ENCODE assay signal across 8 cellular contexts in genomic region chr15:41940441-41940857, GRCh38. TPM values are rescaled to one million over a fixed set of nuclear protein-coding genes. Genes with fewer than 3 reads are reported as not detected.
DNase-seq lines count a peak whose midpoint lies in the region; ATAC-seq, FAIRE-seq and TF ChIP-seq lines count a peak whose summit lies in the region.

No MANE protein-coding gene starts in this region.

- H3K9ac ChIP-seq in GM12878 (ENCODE audit: control insufficient read depth, insufficient read depth, low read length) = no peak overlapping the region

- H3K4me3 ChIP-seq in CD8-positive, alpha-beta memory T cell (ENCODE audit: low read length) = no peak overlapping the region
- H3K4me3 ChIP-seq in GM12878 = no peak overlapping the region

- no peak for TF ChIP-seq EP300 in GM12878 (IDR thresholded peaks at IDR 0.05; ENCODE audit: borderline replicate concordance in 1 of 2, control insufficient read depth in 1 of 2, low read depth in 2 of 2, low read length in 2 of 2)

- H3K4me2 ChIP-seq in GM12878 (ENCODE audit: control insufficient read depth, insufficient read depth) = no peak overlapping the region

- no peak overlapping the region for H3K27ac ChIP-seq in CD8-positive, alpha-beta memory T cell (ENCODE audit: low read depth, low read length)
- no peak overlapping the region for H3K27ac ChIP-seq in GM12878 (ENCODE audit: control insufficient read depth, insufficient read depth)

- ATAC-seq in T-cell (replicated peaks in 1 of 4) (peak in 2 of 4 experiments; percentile 16 to 30), GM12878 (no peak), natural killer cell (peak in 2 of 3 donors; percentile 9 to 35), HG03108 (IDR thresholded peaks at IDR 0.05; ENCODE audit: unreplicated experiment) (no peak), HG03460 (IDR thresholded peaks at IDR 0.05; ENCODE audit: unreplicated experiment) (no peak)

- DNase-seq in CD8-positive, alpha-beta memory T cell = peak in 3 of 5 donors; percentile 12 to 68 (median 27)
- DNase-seq in T-cell (peak in 15 of 34 experiments; percentile 10 to 40 (median 26)), GM12878 (ENCODE audit: low read depth, low spot score) (no peak), natural killer cell (no peak), HK-2 (ENCODE audit: unreplicated experiment) (no peak), DMS79 (lab: John Stamatoyannopoulos, UW) (no peak)

- SMC1A ChIA-PET in GM12878 (lab: Charles Lee; ENCODE audit: uncharacterized antibody, unreplicated experiment) = interaction anchor here (0.7 to 2.0 kb wide), 4 partner anchors 9 to 18 kb away, joined by 3 to 6 read pairs (median 3); no protein-coding TSS in a partner anchor

- peaks cover 9% of the 10 kb centered on the region for H3K79me2 ChIP-seq in GM12878 (ENCODE audit: control insufficient read depth, insufficient read depth, low read length)

- no peak for FAIRE-seq in GM12878 (lab: Jason Lieb, UNC)

- no TSS peak for BruUV-seq in GM12878 (replicated peaks; lab: Mats Ljungman, UMichigan)

- peak overlapping the region; percentile 81 to 95 (median 86) for H3K27ac Mint-ChIP-seq in CD8-positive, alpha-beta memory T cell
- H3K27ac Mint-ChIP-seq in T-cell (peak overlapping the region; percentile 87 to 93), natural killer cell (peak overlapping the region; percentile 52 to 74)

- H3K4me1 ChIP-seq in CD8-positive, alpha-beta memory T cell (ENCODE audit: insufficient read depth, low read length) = peaks cover 35% of the 10 kb centered on the region
- peaks cover 20% of the 10 kb centered on the region for H3K4me1 ChIP-seq in GM12878 (ENCODE audit: control insufficient read depth, insufficient read depth, low read length)

- no peaks in the 10 kb centered on the region for H3K27me3 Mint-ChIP-seq in CD8-positive, alpha-beta memory T cell
- H3K27me3 Mint-ChIP-seq in T-cell = no peaks in the 10 kb centered on the region
- no peaks in the 10 kb centered on the region for H3K27me3 Mint-ChIP-seq in natural killer cell (ENCODE audit: low read depth in 2 of 2)

- POLR2A ChIA-PET in CD8-positive, alpha-beta memory T cell (lab: Charles Lee) = no interaction called here
- POLR2A ChIA-PET in T-cell (lab: Charles Lee) (interaction anchor here in 1 of 2 donors (0.6 kb wide), 1 partner anchor 261 kb away, joined by 3 read pairs; no protein-coding TSS in a partner anchor), GM12878 (lab: Charles Lee) (interaction anchor here (0.9 to 1.2 kb wide), 3 partner anchors 9 to 166 kb away, joined by 3 read pairs; partner anchors contain the start of gene MAPKBP1)

- TF ChIP-seq RAD21 in GM12878 (IDR thresholded peaks at IDR 0.05; ENCODE audit: insufficient read depth, low read depth, low read length) = no peak

- peaks cover 0 to 23% (median 4%) of the 10 kb centered on the region in 3 donors for H3K36me3 Mint-ChIP-seq in CD8-positive, alpha-beta memory T cell
- H3K36me3 Mint-ChIP-seq in T-cell (peaks cover 21% of the 10 kb centered on the region), natural killer cell (no peaks in the 10 kb centered on the region)

- CTCF ChIA-PET in CD8-positive, alpha-beta memory T cell (lab: Charles Lee) = interaction anchor here (1.4 to 7.9 kb wide), 3 partner anchors 18 to 167 kb away, joined by 4 to 68 read pairs (median 8); partner anchors contain the start of gene MAPKBP1
- CTCF ChIA-PET in T-cell (lab: Charles Lee) (interaction anchor here in 1 of 2 donors (1.3 kb wide), 1 partner anchor 32 kb away, joined by 3 read pairs; the partner anchor contains the start of gene EHD4), GM12878 (lab: Yijun Ruan, JAX) (interaction anchor here (0.9 kb wide), 1 partner anchor 45 kb away, joined by 3 read pairs; no protein-coding TSS in a partner anchor)

- RAD21 ChIA-PET in GM12878 (lab: Charles Lee; ENCODE audit: unreplicated experiment) = interaction anchor here (0.7 kb wide), 1 partner anchor 167 kb away, joined by 3 read pairs; no protein-coding TSS in a partner anchor

- peaks cover 41 to 43% (median 42%) of the 10 kb centered on the region in 3 donors for H3K4me1 Mint-ChIP-seq in CD8-positive, alpha-beta memory T cell
- H3K4me1 Mint-ChIP-seq in T-cell (peaks cover 40 to 53% (median 53%) of the 10 kb centered on the region in 3 donors), natural killer cell (peaks cover 27 to 37% of the 10 kb centered on the region in 2 donors)

- no peaks in the 10 kb centered on the region for H3K36me3 ChIP-seq in CD8-positive, alpha-beta memory T cell (ENCODE audit: insufficient read depth, low read length)
- peaks cover 22 to 58% of the 10 kb centered on the region in 2 experiments for H3K36me3 ChIP-seq in GM12878 (ENCODE audit: control insufficient read depth in 2 of 2, insufficient read depth in 2 of 2, low read length in 1 of 2)

- no peaks in the 10 kb centered on the region for H3K9me3 ChIP-seq in CD8-positive, alpha-beta memory T cell (ENCODE audit: low read length)
- H3K9me3 ChIP-seq in GM12878 (replicated peaks; ENCODE audit: control insufficient read depth, insufficient read depth, low read length) = no peaks in the 10 kb centered on the region

- no peaks in the 10 kb centered on the region for H3K27me3 ChIP-seq in CD8-positive, alpha-beta memory T cell (ENCODE audit: insufficient read depth, low read length, poor library complexity, severe bottlenecking)
- H3K27me3 ChIP-seq in GM12878 (replicated peaks in 1 of 2; ENCODE audit: control insufficient read depth in 2 of 2, insufficient read depth in 2 of 2, low read length in 1 of 2) = no peaks in the 10 kb centered on the region

- H4K20me1 ChIP-seq in GM12878 (ENCODE audit: control insufficient read depth, insufficient read depth) = peaks cover 5% of the 10 kb centered on the region

- H3K9me3 Mint-ChIP-seq in CD8-positive, alpha-beta memory T cell = no peaks in the 10 kb centered on the region
- H3K9me3 Mint-ChIP-seq in T-cell (no peaks in the 10 kb centered on the region), natural killer cell (no peaks in the 10 kb centered on the region)

- peak overlapping the region in 3 of 7 donors; percentile 4 to 46 (median 35) for H3K4me3 Mint-ChIP-seq in CD8-positive, alpha-beta memory T cell
- H3K4me3 Mint-ChIP-seq in T-cell = no peak overlapping the region
- no peak overlapping the region for H3K4me3 Mint-ChIP-seq in natural killer cell

- TF ChIP-seq CTCF in GM12878 (IDR thresholded peaks at IDR 0.05 in 2 of 3, conservative IDR thresholded peaks at IDR 0.05 in 1 of 3; ENCODE audit: control insufficient read depth in 2 of 3, extremely low read depth in 1 of 3, insufficient read depth in 1 of 3, low read depth in 3 of 3, low read length in 3 of 3) = no peak
- TF ChIP-seq CTCF in natural killer cell (IDR thresholded peaks at IDR 0.05) = no peak

- whole genome bisulfite sequencing in GM12878 (ENCODE audit: insufficient coverage, insufficient replicate concordance, low lambda C conversion rate, missing lambda C conversion rate) = 85% methylated on average over 13 of the region's 13 CpGs

- TF ChIP-seq POLR2A in GM12878 (IDR thresholded peaks at IDR 0.05; ENCODE audit: low read depth, low read length) = 0 out of 2 replicates have a peak, but pooled peaks have one; percentile 16

- H2AFZ ChIP-seq in GM12878 (ENCODE audit: control insufficient read depth, low read depth, low read length) = no peak overlapping the region

- intact Hi-C loops in GM12878 (cut with micrococcal nuclease; ENCODE audit: unreplicated experiment) (no loop called here), natural killer cell (cut with micrococcal nuclease) (no loop called here)

- in situ Hi-C loops in GM12878 (cut with MboI) = no loop called here

TF ChIP-seq in GM12878, 131 proteins besides CTCF, POLR2A, EP300 and RAD21 (continues in another document):
- TF ChIP-seq CBFB (IDR thresholded peaks at IDR 0.05; ENCODE audit: low read depth) = no peak

RNA-seq across cellular contexts. Expression of gene EHD4, which starts 31.9 kb away (rescaled TPM):
- 10 to 100 TPM; 24.2 to 26.4 TPM for total RNA-seq in CD8-positive, alpha-beta memory T cell
- 11.2 TPM for polyA plus RNA-seq in CD8-positive, alpha-beta memory T cell
- 10 to 100 TPM; 11.7 to 46.8 (median 16.8) TPM for total RNA-seq in T-cell
- 41.9 and 43.4 TPM in 2 replicates for total RNA-seq in GM12878 (2013; cell fraction: nucleolus; rRNA removed)
- 48.2 and 49.6 TPM in 2 replicates for total RNA-seq in GM12878 (2014; rRNA removed)
- total RNA-seq in GM12878 (2014; rRNA removed; fragmentation: Illumina TruSeq; extraction: Trizol) = 24.3 and 26.0 TPM in 2 replicates
- 52.1 and 53.2 TPM in 2 replicates for total RNA-seq in GM12878 (2021)
- 15.6 TPM for polyA plus RNA-seq in GM12878 (2011; ENCODE audit: low read depth)
- 25.6 and 42.2 TPM in 2 replicates for polyA plus RNA-seq in GM12878 (2011; rRNA removed)
- polyA plus RNA-seq in GM12878 (2011; cell fraction: cytosol; rRNA removed) = 45.7 and 57.3 TPM in 2 replicates
- polyA plus RNA-seq in GM12878 (2011; cell fraction: nucleus; rRNA removed) = 28.0 and 35.6 TPM in 2 replicates
- polyA plus RNA-seq in GM12878 (2012) = 26.7 and 28.7 TPM in 2 replicates
- 18.9 and 29.3 TPM in 2 replicates for polyA plus RNA-seq in GM12878 (2014; fragmentation: Illumina TruSeq; extraction: Trizol)
- polyA plus RNA-seq in GM12878 (2014; fragmentation: Nextera tagmentation; extraction: Ambion mirVana) = 1 to 10 TPM; 4.2 to 8.6 TPM
- 47.3 and 50.1 TPM in 2 replicates for polyA plus RNA-seq in GM12878 (2014; rRNA removed)
- polyA plus RNA-seq in GM12878 (2016; fragmentation: Nextera tagmentation; extraction: Ambion mirVana) = 10 to 100 TPM; 60.7 to 62.9 TPM
- 50.8 and 76.6 TPM in 2 replicates for polyA minus RNA-seq in GM12878 (2011; rRNA and poly(A)+ RNA removed)
- polyA minus RNA-seq in GM12878 (2011; cell fraction: cytosol; rRNA and poly(A)+ RNA removed) = 28.7 and 30.8 TPM in 2 replicates
- polyA minus RNA-seq in GM12878 (2011; cell fraction: nucleus; rRNA and poly(A)+ RNA removed) = 36.1 and 67.5 TPM in 2 replicates
- 10 to 100 TPM; 28.4 to 34.6 (median 31.7) TPM for total RNA-seq in natural killer cell

RNA-seq across cellular contexts. Expression of gene SPTBN5, which starts 46.6 kb away (rescaled TPM):
- total RNA-seq in CD8-positive, alpha-beta memory T cell = under 1 TPM; 0.31 to 0.39 TPM
- polyA plus RNA-seq in CD8-positive, alpha-beta memory T cell = not detected
- total RNA-seq in T-cell = 1 to 10 TPM; 1.0 to 4.0 (median 2.2) TPM
- total RNA-seq in GM12878 (2013; cell fraction: nucleolus; rRNA removed) = 0.15 and 0.17 TPM in 2 replicates
- total RNA-seq in GM12878 (2014; rRNA removed) = 0.06 and 0.44 TPM in 2 replicates
- under 0.01 TPM in 1 of 2 replicates, not detected in the other for total RNA-seq in GM12878 (2014; rRNA removed; fragmentation: Illumina TruSeq; extraction: Trizol)
- 0.05 and 0.18 TPM in 2 replicates for total RNA-seq in GM12878 (2021)
- 0.04 TPM for polyA plus RNA-seq in GM12878 (2011; ENCODE audit: low read depth)
- polyA plus RNA-seq in GM12878 (2011; rRNA removed) = 0.01 and 0.03 TPM in 2 replicates
- 0.01 and 0.02 TPM in 2 replicates for polyA plus RNA-seq in GM12878 (2011; cell fraction: cytosol; rRNA removed)
- 0.29 and 0.57 TPM in 2 replicates for polyA plus RNA-seq in GM12878 (2011; cell fraction: nucleus; rRNA removed)
- polyA plus RNA-seq in GM12878 (2012) = 0.08 and 0.11 TPM in 2 replicates
- polyA plus RNA-seq in GM12878 (2014; fragmentation: Illumina TruSeq; extraction: Trizol) = 0.01 TPM in 1 of 2 replicates, not detected in the other
- polyA plus RNA-seq in GM12878 (2014; fragmentation: Nextera tagmentation; extraction: Ambion mirVana) = not detected
- polyA plus RNA-seq in GM12878 (2014; rRNA removed) = 0.06 and 0.10 TPM in 2 replicates
- not detected for polyA plus RNA-seq in GM12878 (2016; fragmentation: Nextera tagmentation; extraction: Ambion mirVana)
- polyA minus RNA-seq in GM12878 (2011; rRNA and poly(A)+ RNA removed) = 0.05 TPM in 1 of 2 replicates, not detected in the other
- not detected in 2 replicates for polyA minus RNA-seq in GM12878 (2011; cell fraction: cytosol; rRNA and poly(A)+ RNA removed)
- under 0.01 and 0.10 TPM in 2 replicates for polyA minus RNA-seq in GM12878 (2011; cell fraction: nucleus; rRNA and poly(A)+ RNA removed)
- total RNA-seq in natural killer cell = 1 to 10 TPM; 4.1 to 6.0 (median 5.2) TPM

Comparison
In these comparisons a context has a peak if more than half of its experiments do, and no peak if none do; other contexts are left out.
1. DNase-seq: peak in CD8-positive, alpha-beta memory T cell (3 of 5); none in GM12878 (single experiment), natural killer cell (single experiment), HK-2 (single experiment) and DMS79 (single experiment).
2. ATAC-seq: peak in natural killer cell (2 of 3); none in GM12878 (single experiment), HG03108 (single experiment) and HG03460 (single experiment).
3. Peak in every context shown above with its lines, with median percentiles within 50 percentile points of each other: H3K27ac Mint-ChIP-seq.